Comparison of ENCODE assay signal across 1 cellular context in genomic region chr11:119148855-119149370, GRCh38.
A peak's percentile ranks its signal among the peaks of the same experiment; 100 is the strongest.
TF ChIP-seq lines count a peak whose summit lies in the region.

Gene ABCG4, plus strand, starts transcription at chr11:119149052. Its CDS starts 914 bp downstream, at chr11:119149966.

TF ChIP-seq in HepG2, 621 proteins besides CTCF, POLR2A, EP300 and RAD21:
- TF ChIP-seq HNRNPLL (IDR thresholded peaks at IDR 0.05; ENCODE audit: low read depth, low read length, poor library complexity, severe bottlenecking) (peak; percentile 53), CBX1 (IDR thresholded peaks at IDR 0.05; ENCODE audit: low read depth) (no peak), HOXA7 (CRISPR knock-in tag; IDR thresholded peaks at IDR 0.05) (no peak), JUN (CRISPR knock-in tag; IDR thresholded peaks at IDR 0.05) (no peak), ZFP91 (CRISPR knock-in tag; IDR thresholded peaks at IDR 0.05; ENCODE audit: borderline replicate concordance) (peak; percentile 99), ZNF274 (CRISPR knock-in tag; IDR thresholded peaks at IDR 0.05) (no peak), HNRNPK (IDR thresholded peaks at IDR 0.05; ENCODE audit: low read depth, low read length, poor library complexity, severe bottlenecking) (peak; percentile 22), ZNF333 (CRISPR knock-in tag; IDR thresholded peaks at IDR 0.05; ENCODE audit: borderline replicate concordance) (peak; percentile 22; the same call in 1 of the 2 replicates)
